ENCODE assay signal across 1 cellular context in genomic region chr20:6081236-6081635, GRCh38.
A peak's percentile ranks its signal among the peaks of the same experiment; 100 is the strongest.
TF ChIP-seq lines count a peak whose summit lies in the region.

No MANE protein-coding gene starts in this region.

TF ChIP-seq in IMR-90, 13 proteins besides CTCF, POLR2A, EP300 and RAD21:
- peak; percentile 58 for TF ChIP-seq CEBPB (IDR thresholded peaks at IDR 0.05; ENCODE audit: low read depth, low read length)
- no peak for TF ChIP-seq ELK1 (IDR thresholded peaks at IDR 0.05; ENCODE audit: borderline replicate concordance, low read depth, low read length)
